Comparison of ENCODE assay signal across 23 cellular contexts in the genomic region with DNA sequence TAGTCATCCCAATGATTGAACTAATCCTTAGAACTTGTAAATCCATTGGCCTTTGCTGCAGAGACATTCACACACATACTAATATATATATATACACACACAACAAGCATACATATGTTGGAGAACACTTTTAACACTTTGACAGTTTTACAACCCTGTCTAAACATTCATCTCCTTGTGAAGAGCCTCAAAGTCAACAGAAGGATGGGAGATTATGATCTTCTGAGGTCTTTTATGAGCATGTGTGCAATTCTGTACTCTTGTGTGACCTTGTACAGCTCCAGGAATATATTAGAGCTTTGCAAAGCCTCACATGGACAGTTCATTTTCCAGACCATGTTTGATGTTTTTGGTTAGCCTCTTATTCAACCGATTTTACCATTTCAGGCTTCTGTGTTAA.
"Had no signal": no experiment of that assay in that cellular context is flagged by ENCODE, and none has a peak within 500 bp of the region (broad histone marks: within the 10 kb centered on the region; RNA-seq: fewer than 3 reads in every experiment).

No MANE protein-coding gene starts in this region.

- DNase-seq: activated CD4-positive, alpha-beta memory T cell treated with anti-CD3 and anti-CD28 coated beads for 36 hours; activated CD4-positive, alpha-beta T cell treated with anti-CD3 and anti-CD28 coated beads for 36 hours; activated CD4-positive, alpha-beta T cell treated with anti-CD3 and anti-CD28 coated beads, Interleukin-2, amount 10 ng/mL, durations not matched to agents 24 days and 14 days; activated CD4-positive, CD25-positive, alpha-beta regulatory T cell; activated CD4-positive, CD25-positive, alpha-beta regulatory T cell treated with anti-CD3 and anti-CD28 coated beads, Interleukin-2, amount 50 U/mL, for 72 hours; activated CD8-positive, alpha-beta memory T cell treated with anti-CD3 and anti-CD28 coated beads, Interleukin-2, amount 10 ng/mL, durations not matched to agents 7 days and 5 days; activated CD8-positive, alpha-beta memory T cell treated with anti-CD3 and anti-CD28 coated beads, Interleukin-2, amount 50 U/mL, for 4 hours; activated CD8-positive, alpha-beta T cell treated with anti-CD3 and anti-CD28 coated beads, Interleukin-2, amount 10 ng/mL, durations not matched to agents 7 days and 5 days; activated gamma-delta T cell; activated naive CD4-positive, alpha-beta T cell; activated naive CD4-positive, alpha-beta T cell treated with anti-CD3 and anti-CD28 coated beads, Interleukin-2, amount 10 ng/mL, durations not matched to agents 7 days and 5 days; activated naive CD8-positive, alpha-beta T cell treated with anti-CD3 and anti-CD28 coated beads, Interleukin-2, amount 10 ng/mL, durations not matched to agents 7 days and 5 days; activated T-cell treated with anti-CD3 and anti-CD28 coated beads, Interleukin-2, amount 50 U/mL, for 1 hour; activated T-cell treated with anti-CD3 and anti-CD28 coated beads, Interleukin-2, amount 50 U/mL, for 72 hours; central memory CD4-positive, alpha-beta T cell; cerebellar nuclear complex; colonic mucosa; effector CD8-positive, alpha-beta T cell; esophagus squamous epithelium; foreskin melanocyte; heart right ventricle had no signal

- ATAC-seq: activated CD4-positive, alpha-beta T cell treated with anti-CD3 and anti-CD28 coated beads for 36 hours; activated CD8-positive, alpha-beta memory T cell treated with anti-CD3 and anti-CD28 coated beads, Interleukin-2, amount 10 ng/mL, durations not matched to agents 7 days and 5 days; activated CD8-positive, alpha-beta T cell treated with anti-CD3 and anti-CD28 coated beads, Interleukin-2, amount 10 ng/mL, durations not matched to agents 7 days and 5 days; activated naive CD4-positive, alpha-beta T cell treated with anti-CD3 and anti-CD28 coated beads, Interleukin-2, amount 50 U/mL, for 72 hours; activated T-cell treated with anti-CD3 and anti-CD28 coated beads, Interleukin-2, amount 50 U/mL, for 72 hours; gastroesophageal sphincter; heart right ventricle had no signal
